ENCODE assay signal across 1 cellular context in genomic region chr10:77325233-77325537, GRCh38.
TF ChIP-seq lines count a peak whose summit lies in the region.

No MANE protein-coding gene starts in this region.

TF ChIP-seq in HepG2, 621 proteins besides CTCF, POLR2A, EP300 and RAD21 (continued from another document):
- TF ChIP-seq, protein P1, sequence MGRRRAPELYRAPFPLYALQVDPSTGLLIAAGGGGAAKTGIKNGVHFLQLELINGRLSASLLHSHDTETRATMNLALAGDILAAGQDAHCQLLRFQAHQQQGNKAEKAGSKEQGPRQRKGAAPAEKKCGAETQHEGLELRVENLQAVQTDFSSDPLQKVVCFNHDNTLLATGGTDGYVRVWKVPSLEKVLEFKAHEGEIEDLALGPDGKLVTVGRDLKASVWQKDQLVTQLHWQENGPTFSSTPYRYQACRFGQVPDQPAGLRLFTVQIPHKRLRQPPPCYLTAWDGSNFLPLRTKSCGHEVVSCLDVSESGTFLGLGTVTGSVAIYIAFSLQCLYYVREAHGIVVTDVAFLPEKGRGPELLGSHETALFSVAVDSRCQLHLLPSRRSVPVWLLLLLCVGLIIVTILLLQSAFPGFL (CRISPR knock-in tag; IDR thresholded peaks at IDR 0.05), result no peak
- TF ChIP-seq, protein P2, sequence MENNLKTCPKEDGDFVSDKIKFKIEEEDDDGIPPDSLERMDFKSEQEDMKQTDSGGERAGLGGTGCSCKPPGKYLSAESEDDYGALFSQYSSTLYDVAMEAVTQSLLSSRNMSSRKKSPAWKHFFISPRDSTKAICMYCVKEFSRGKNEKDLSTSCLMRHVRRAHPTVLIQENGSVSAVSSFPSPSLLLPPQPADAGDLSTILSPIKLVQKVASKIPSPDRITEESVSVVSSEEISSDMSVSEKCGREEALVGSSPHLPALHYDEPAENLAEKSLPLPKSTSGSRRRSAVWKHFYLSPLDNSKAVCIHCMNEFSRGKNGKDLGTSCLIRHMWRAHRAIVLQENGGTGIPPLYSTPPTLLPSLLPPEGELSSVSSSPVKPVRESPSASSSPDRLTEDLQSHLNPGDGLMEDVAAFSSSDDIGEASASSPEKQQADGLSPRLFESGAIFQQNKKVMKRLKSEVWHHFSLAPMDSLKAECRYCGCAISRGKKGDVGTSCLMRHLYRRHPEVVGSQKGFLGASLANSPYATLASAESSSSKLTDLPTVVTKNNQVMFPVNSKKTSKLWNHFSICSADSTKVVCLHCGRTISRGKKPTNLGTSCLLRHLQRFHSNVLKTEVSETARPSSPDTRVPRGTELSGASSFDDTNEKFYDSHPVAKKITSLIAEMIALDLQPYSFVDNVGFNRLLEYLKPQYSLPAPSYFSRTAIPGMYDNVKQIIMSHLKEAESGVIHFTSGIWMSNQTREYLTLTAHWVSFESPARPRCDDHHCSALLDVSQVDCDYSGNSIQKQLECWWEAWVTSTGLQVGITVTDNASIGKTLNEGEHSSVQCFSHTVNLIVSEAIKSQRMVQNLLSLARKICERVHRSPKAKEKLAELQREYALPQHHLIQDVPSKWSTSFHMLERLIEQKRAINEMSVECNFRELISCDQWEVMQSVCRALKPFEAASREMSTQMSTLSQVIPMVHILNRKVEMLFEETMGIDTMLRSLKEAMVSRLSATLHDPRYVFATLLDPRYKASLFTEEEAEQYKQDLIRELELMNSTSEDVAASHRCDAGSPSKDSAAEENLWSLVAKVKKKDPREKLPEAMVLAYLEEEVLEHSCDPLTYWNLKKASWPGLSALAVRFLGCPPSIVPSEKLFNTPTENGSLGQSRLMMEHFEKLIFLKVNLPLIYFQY (CRISPR knock-in tag; IDR thresholded peaks at IDR 0.05; ENCODE audit: borderline replicate concordance), result no peak
- TF ChIP-seq SRF (IDR thresholded peaks at IDR 0.05; ENCODE audit: low read depth, low read length), result no peak
- TF ChIP-seq ZNF816 (CRISPR knock-in tag; IDR thresholded peaks at IDR 0.05; ENCODE audit: borderline replicate concordance), result no peak
- TF ChIP-seq REXO4 (CRISPR knock-in tag; IDR thresholded peaks at IDR 0.05; ENCODE audit: borderline replicate concordance), result no peak
- TF ChIP-seq NAIF1 (CRISPR knock-in tag; IDR thresholded peaks at IDR 0.05; ENCODE audit: borderline replicate concordance), result no peak
